1 cellular context compared by ENCODE assay signal in genomic region chr7:80705164-80705781, GRCh38.
TF ChIP-seq lines count a peak whose summit lies in the region.

No MANE protein-coding gene starts in this region.

TF ChIP-seq in HEK293, 187 proteins besides CTCF, POLR2A, EP300 and RAD21 (continued from another document):
- TF ChIP-seq ZBTB11 (tag by site-specific recombination; conservative IDR thresholded peaks at IDR 0.05; ENCODE audit: low read depth) (no peak), ZNF398 (tag by site-specific recombination; IDR thresholded peaks at IDR 0.05) (0 out of 2 replicates have a peak, but pooled peaks have one; percentile 33), PRDM10 (tag by site-specific recombination; IDR thresholded peaks at IDR 0.05) (peak; percentile 32; the same call in 1 of the 2 replicates), ZNF18 (tag by site-specific recombination; IDR thresholded peaks at IDR 0.05) (0 out of 2 replicates have a peak, but pooled peaks have one; percentile 27), ZNF692 (tag by site-specific recombination; IDR thresholded peaks at IDR 0.05) (0 out of 2 replicates have a peak, but pooled peaks have one; percentile 20), ZNF785 (tag by site-specific recombination; IDR thresholded peaks at IDR 0.05) (no peak), ZNF626 (tag by site-specific recombination; IDR thresholded peaks at IDR 0.05) (no peak), GLI4 (tag by site-specific recombination; IDR thresholded peaks at IDR 0.05) (no peak), ZNF560 (tag by site-specific recombination; IDR thresholded peaks at IDR 0.05; ENCODE audit: borderline replicate concordance) (no peak), ZSCAN4 (tag by site-specific recombination; IDR thresholded peaks at IDR 0.05) (peak; percentile 88), ZNF580 (tag by site-specific recombination; IDR thresholded peaks at IDR 0.05) (0 out of 2 replicates have a peak, but pooled peaks have one; percentile 70), ZNF596 (tag by site-specific recombination; IDR thresholded peaks at IDR 0.05) (peak; percentile 87)
